8 cellular contexts compared by ENCODE assay signal in the genomic region with DNA sequence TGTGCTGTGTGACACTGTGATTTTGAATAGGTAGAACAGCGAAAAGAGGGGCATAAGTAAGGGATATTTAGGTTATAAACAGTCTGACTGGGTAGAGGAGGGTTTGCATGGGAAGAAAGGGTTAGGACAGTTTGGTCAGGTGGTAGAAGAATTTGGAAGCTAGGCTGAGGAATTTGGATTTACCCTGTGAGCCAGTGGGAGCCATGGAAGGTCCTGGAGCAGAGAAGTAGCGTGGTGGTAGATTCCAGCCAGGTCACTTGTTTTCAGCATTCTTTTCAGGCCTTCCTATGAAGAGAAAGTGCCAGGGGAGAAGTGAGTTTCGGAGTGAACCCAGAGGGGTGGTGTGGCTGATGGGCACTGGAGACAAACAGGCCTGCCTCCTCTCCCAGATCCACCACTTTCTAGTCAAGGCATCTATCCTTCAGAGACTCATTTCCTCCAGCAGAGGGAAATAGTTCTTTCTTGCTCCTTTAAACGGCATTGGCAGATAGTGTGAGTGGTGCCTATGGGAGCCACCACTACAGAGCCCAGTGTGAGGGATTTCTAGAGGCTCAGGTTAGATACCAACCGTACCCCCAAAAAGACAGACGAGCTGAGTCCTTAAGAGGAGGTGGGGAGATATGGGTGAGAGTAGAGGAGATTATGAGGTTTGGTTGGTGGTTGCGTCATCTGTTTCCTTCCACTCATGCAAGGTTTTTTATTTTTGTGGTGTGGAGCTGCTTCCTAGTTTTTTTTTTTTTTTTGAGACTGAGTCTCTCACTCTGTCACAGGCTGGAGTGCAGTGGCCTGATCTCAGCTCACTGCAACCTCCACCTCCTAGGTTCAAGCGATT. TPM values are rescaled to one million over a fixed set of nuclear protein-coding genes. Genes with fewer than 3 reads are reported as not detected.
A peak's percentile ranks its signal among the peaks of the same experiment; 100 is the strongest.
DNase-seq lines count a peak whose midpoint lies in the region; ATAC-seq and TF ChIP-seq lines count a peak whose summit lies in the region.

No MANE protein-coding gene starts in this region.

- H2AFZ ChIP-seq in Loucy (ENCODE audit: low read length), result no peak overlapping the region

- H3K9me3 ChIP-seq in DOHH2 (ENCODE audit: control insufficient read depth, insufficient read depth, low read length), result no peaks in the 10 kb centered on the region
- no peaks in the 10 kb centered on the region for H3K9me3 ChIP-seq in Loucy (ENCODE audit: insufficient read depth, low read depth, low read length)
- no peaks in the 10 kb centered on the region for H3K9me3 ChIP-seq in mucosa of descending colon

- no peaks in the 10 kb centered on the region for H3K9me2 ChIP-seq in DOHH2 (replicated peaks; ENCODE audit: control insufficient read depth, low read length)
- H3K9me2 ChIP-seq in Loucy (replicated peaks; ENCODE audit: low read depth, low read length), result no peaks in the 10 kb centered on the region

- H3K4me1 ChIP-seq in DOHH2 (ENCODE audit: control insufficient read depth, low read length) (peaks cover 99% of the 10 kb centered on the region), Loucy (ENCODE audit: insufficient read depth, low read length, poor library complexity, severe bottlenecking) (peaks cover 91% of the 10 kb centered on the region), mucosa of descending colon (ENCODE audit: low read depth) (no peaks in the 10 kb centered on the region)

- H3K4me2 ChIP-seq in DOHH2 (ENCODE audit: low read length) (peak overlapping the region; percentile 98), Loucy (ENCODE audit: low read depth, low read length, poor library complexity, severe bottlenecking) (peak overlapping the region; percentile 74)

- H3K4me3 Mint-ChIP-seq in activated T-helper 2 cell treated with anti-CD3 and anti-CD28 coated beads, Interferon-gamma antibody, Interleukin-2, Interleukin-4, amounts not matched to agents 10 μg/mL and 5 μg/mL and 100 μg/mL, durations not matched to agents 14 hours and 24 hours and 36 hours (ENCODE audit: low read depth), result peak overlapping the region; percentile 82

- peak overlapping the region; percentile 99 for H3K27ac ChIP-seq in DOHH2 (ENCODE audit: low read depth, low read length)

- H3K27ac Mint-ChIP-seq in activated T-helper 2 cell treated with anti-CD3 and anti-CD28 coated beads, Interferon-gamma antibody, Interleukin-2, Interleukin-4, amounts not matched to agents 10 μg/mL and 5 μg/mL and 100 μg/mL, durations not matched to agents 14 hours and 24 hours and 36 hours, result peak overlapping the region; percentile 97

- H3F3A ChIP-seq in DOHH2 (ENCODE audit: control insufficient read depth, insufficient read depth) (peaks cover 39% of the 10 kb centered on the region), Loucy (ENCODE audit: low read depth) (peaks cover 15% of the 10 kb centered on the region; the same call in 1 of the 2 replicates)

- peaks cover 6% of the 10 kb centered on the region; the same call in 1 of the 2 replicates for H4K20me1 ChIP-seq in DOHH2 (ENCODE audit: control insufficient read depth, insufficient read depth, low read depth, low read length)
- no peaks in the 10 kb centered on the region for H4K20me1 ChIP-seq in Loucy (ENCODE audit: insufficient read depth, low read length, poor library complexity, severe bottlenecking)

- H3K9ac ChIP-seq in Loucy (ENCODE audit: low read depth, low read length, poor library complexity, severe bottlenecking), result peak overlapping the region; percentile 84

- DNase-seq in activated T-helper 2 cell treated with anti-CD3 and anti-CD28 coated beads, Interferon-gamma antibody, Interleukin-2, Interleukin-4, amounts not matched to agents 10 μg/mL and 5 μg/mL and 100 μg/mL, durations not matched to agents 14 hours and 24 hours and 36 hours (ENCODE audit: low spot score), result peak; percentile 46
- DNase-seq in mucosa of descending colon, result no peak
- no peak for DNase-seq in cerebellar nuclear complex (lab: John Stamatoyannopoulos, UW)
- no peak for DNase-seq in GM20000 (ENCODE audit: low spot score)
- DNase-seq in NCI-H446 treated with DMSO at 0.1 percent for 48 hours (lab: John Stamatoyannopoulos, UW), result no peak

- no peaks in the 10 kb centered on the region for H3K9me3 Mint-ChIP-seq in activated T-helper 2 cell treated with anti-CD3 and anti-CD28 coated beads, Interferon-gamma antibody, Interleukin-2, Interleukin-4, amounts not matched to agents 10 μg/mL and 5 μg/mL and 100 μg/mL, durations not matched to agents 14 hours and 24 hours and 36 hours

- H3K36me3 Mint-ChIP-seq in activated T-helper 2 cell treated with anti-CD3 and anti-CD28 coated beads, Interferon-gamma antibody, Interleukin-2, Interleukin-4, amounts not matched to agents 10 μg/mL and 5 μg/mL and 100 μg/mL, durations not matched to agents 14 hours and 24 hours and 36 hours (ENCODE audit: low read depth), result peaks cover 26% of the 10 kb centered on the region

- no peaks in the 10 kb centered on the region for H3K27me3 ChIP-seq in DOHH2 (ENCODE audit: control insufficient read depth, low read length)
- H3K27me3 ChIP-seq in Loucy (ENCODE audit: insufficient read depth, low read length, poor library complexity, severe bottlenecking), result no peaks in the 10 kb centered on the region

- H3K27me3 Mint-ChIP-seq in activated T-helper 2 cell treated with anti-CD3 and anti-CD28 coated beads, Interferon-gamma antibody, Interleukin-2, Interleukin-4, amounts not matched to agents 10 μg/mL and 5 μg/mL and 100 μg/mL, durations not matched to agents 14 hours and 24 hours and 36 hours (ENCODE audit: low read depth), result no peaks in the 10 kb centered on the region

- H3K79me2 ChIP-seq in DOHH2 (ENCODE audit: control insufficient read depth, low read length), result peaks cover 84% of the 10 kb centered on the region
- peaks cover 84% of the 10 kb centered on the region for H3K79me2 ChIP-seq in Loucy (ENCODE audit: insufficient read depth, low read length)

- peak; percentile 46 for ATAC-seq in mucosa of descending colon
- ATAC-seq in HG03196 (IDR thresholded peaks at IDR 0.05; ENCODE audit: unreplicated experiment), result no peak

- intact Hi-C loops in activated T-helper 2 cell treated with anti-CD3 and anti-CD28 coated beads, Interferon-gamma antibody, Interleukin-2, Interleukin-4, amounts not matched to agents 10 μg/mL and 5 μg/mL and 100 μg/mL, durations not matched to agents 14 hours and 24 hours and 36 hours (cut with micrococcal nuclease), result loop anchor here (10.0 kb wide), 1 partner anchor 89 kb away; no protein-coding TSS in a partner anchor
- intact Hi-C loops in mucosa of descending colon (cut with DNase I, micrococcal nuclease), result no loop called here

- H3K4me3 ChIP-seq in DOHH2 (ENCODE audit: low read length) (peak overlapping the region; percentile 71), Loucy (ENCODE audit: low read length, poor library complexity, severe bottlenecking) (peak overlapping the region; percentile 67), mucosa of descending colon (no peak overlapping the region)

- H3K4me1 Mint-ChIP-seq in activated T-helper 2 cell treated with anti-CD3 and anti-CD28 coated beads, Interferon-gamma antibody, Interleukin-2, Interleukin-4, amounts not matched to agents 10 μg/mL and 5 μg/mL and 100 μg/mL, durations not matched to agents 14 hours and 24 hours and 36 hours (ENCODE audit: low read depth), result peaks cover 80% of the 10 kb centered on the region

- TF ChIP-seq CTCF in DOHH2 (IDR thresholded peaks at IDR 0.05; ENCODE audit: low read depth, low read length, poor library complexity, severe bottlenecking) (peak; percentile 14), Loucy (conservative IDR thresholded peaks at IDR 0.05; ENCODE audit: low read length) (peak; percentile 38), mucosa of descending colon (IDR thresholded peaks at IDR 0.05) (no peak), GM20000 (IDR thresholded peaks at IDR 0.05; ENCODE audit: extremely low read depth, missing control alignments) (no peak)

- H3K36me3 ChIP-seq in DOHH2 (ENCODE audit: control insufficient read depth, low read length) (peaks cover 83% of the 10 kb centered on the region), Loucy (ENCODE audit: insufficient read depth, low read length) (no peaks in the 10 kb centered on the region), mucosa of descending colon (ENCODE audit: low read depth) (no peaks in the 10 kb centered on the region)

RNA-seq across cellular contexts. Expression of gene PXK, which starts 21.2 kb away (rescaled TPM):
- 47.6 and 48.7 TPM in 2 replicates for total RNA-seq in activated T-helper 2 cell treated with anti-CD3 and anti-CD28 coated beads, Interferon-gamma antibody, Interleukin-2, Interleukin-4, amounts not matched to agents 10 μg/mL and 5 μg/mL and 100 μg/mL, durations not matched to agents 14 hours and 24 hours and 36 hours
- 10 to 100 TPM; 14.5 to 33.4 (median 19.5) TPM for total RNA-seq in mucosa of descending colon

RNA-seq across cellular contexts. Expression of gene HTD2, which starts 47.6 kb away (rescaled TPM):
- total RNA-seq in activated T-helper 2 cell treated with anti-CD3 and anti-CD28 coated beads, Interferon-gamma antibody, Interleukin-2, Interleukin-4, amounts not matched to agents 10 μg/mL and 5 μg/mL and 100 μg/mL, durations not matched to agents 14 hours and 24 hours and 36 hours, result 10.1 and 10.5 TPM in 2 replicates
- 10 to 100 TPM in 2 of 3 donors, 1 to 10 TPM in 1; 9.7 to 13.7 (median 10.9) TPM for total RNA-seq in mucosa of descending colon

RNA-seq across cellular contexts. Expression of gene RPP14, which starts 47.9 kb away (rescaled TPM):
- 21.8 and 23.8 TPM in 2 replicates for total RNA-seq in activated T-helper 2 cell treated with anti-CD3 and anti-CD28 coated beads, Interferon-gamma antibody, Interleukin-2, Interleukin-4, amounts not matched to agents 10 μg/mL and 5 μg/mL and 100 μg/mL, durations not matched to agents 14 hours and 24 hours and 36 hours
- total RNA-seq in mucosa of descending colon, result 10 to 100 TPM; 18.9 to 24.7 (median 22.3) TPM

Comparison
In these comparisons a context has a peak if more than half of its experiments do, and no peak if none do; other contexts are left out.
1. CTCF ChIP-seq: peak in DOHH2 (single experiment) and Loucy (single experiment); none in mucosa of descending colon (single experiment) and GM20000 (single experiment).